Comparison of ENCODE assay signal across 8 cellular contexts in the genomic region with DNA sequence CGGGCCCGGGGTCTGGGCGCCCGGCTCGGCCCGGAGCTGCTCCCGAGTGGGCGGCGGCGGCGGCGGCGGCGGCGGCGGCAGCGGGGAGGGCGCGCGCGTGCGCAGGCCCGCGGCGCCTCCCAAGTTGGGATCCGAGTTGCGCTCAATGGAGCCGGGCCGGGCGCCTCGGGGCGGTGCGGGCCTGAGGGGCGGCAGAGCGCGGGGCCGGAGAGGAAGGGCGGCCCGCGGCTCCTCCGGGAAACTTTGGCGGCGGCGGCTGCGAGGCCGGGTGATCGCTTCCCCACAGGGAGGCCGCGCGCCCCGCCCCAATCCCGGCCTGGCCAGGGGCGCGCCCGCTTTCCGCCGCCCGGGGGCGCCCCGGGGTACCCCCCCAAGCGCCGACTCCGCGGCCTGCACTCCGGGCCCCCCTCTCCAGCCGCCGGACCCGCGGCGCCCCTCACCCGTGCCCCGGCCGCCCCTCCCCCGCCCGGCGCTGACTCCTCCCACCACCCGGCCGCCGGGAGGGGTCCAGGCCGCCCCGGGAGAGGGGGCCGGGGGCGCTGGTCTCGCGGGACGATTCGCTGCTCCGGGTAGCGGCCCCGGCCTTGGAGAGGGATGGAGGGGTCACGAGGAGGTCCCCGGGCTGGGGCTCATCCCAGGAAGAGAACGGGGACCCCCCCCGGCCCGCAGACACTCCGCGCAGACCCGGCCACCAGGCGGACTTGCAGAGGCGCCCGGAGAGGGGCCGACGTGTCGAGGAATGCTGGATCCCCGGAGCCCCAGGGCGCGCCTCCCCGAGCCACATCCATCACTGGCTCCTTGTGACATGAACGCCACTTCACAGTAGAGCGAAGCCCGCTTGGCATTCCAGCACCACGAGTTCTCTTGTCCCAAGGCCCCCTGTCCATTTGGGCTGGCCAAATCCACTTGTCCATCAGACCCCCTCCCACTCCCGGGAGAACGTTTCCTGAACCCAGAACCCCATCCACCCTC. TPM values are rescaled to one million over a fixed set of nuclear protein-coding genes. Genes with fewer than 3 reads are reported as not detected.
DNase-seq lines count a peak whose midpoint lies in the region; ATAC-seq and TF ChIP-seq lines count a peak whose summit lies in the region.

A gene with protein sequence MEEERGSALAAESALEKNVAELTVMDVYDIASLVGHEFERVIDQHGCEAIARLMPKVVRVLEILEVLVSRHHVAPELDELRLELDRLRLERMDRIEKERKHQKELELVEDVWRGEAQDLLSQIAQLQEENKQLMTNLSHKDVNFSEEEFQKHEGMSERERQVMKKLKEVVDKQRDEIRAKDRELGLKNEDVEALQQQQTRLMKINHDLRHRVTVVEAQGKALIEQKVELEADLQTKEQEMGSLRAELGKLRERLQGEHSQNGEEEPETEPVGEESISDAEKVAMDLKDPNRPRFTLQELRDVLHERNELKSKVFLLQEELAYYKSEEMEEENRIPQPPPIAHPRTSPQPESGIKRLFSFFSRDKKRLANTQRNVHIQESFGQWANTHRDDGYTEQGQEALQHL (minus strand): TSS at position 48 of the 972 bp plus-strand sequence. CDS start 237 bp downstream, outside the sequence.

- H3K27me3 ChIP-seq in esophagus (ENCODE audit: control insufficient read depth in 1 of 2, insufficient read depth in 2 of 2, low read length in 2 of 2) = no peaks in the 10 kb centered on the region

- peak; percentile 48 for DNase-seq in COLO668 (lab: John Stamatoyannopoulos, UW; ENCODE audit: unreplicated experiment)
- DNase-seq in GOT3 (lab: John Stamatoyannopoulos, UW) = peak; percentile 46
- peak; percentile 27 to 70 for DNase-seq in NCI-H526 (lab: John Stamatoyannopoulos, UW)
- DNase-seq in activated T-cell treated with anti-CD3 and anti-CD28 coated beads, Interleukin-2, amount 50 U/mL, for 1 hour = peak; percentile 72
- DNase-seq in mucosa of descending colon = peak; percentile 39 to 64 (median 56)

- peak; percentile 82 for ATAC-seq in mucosa of descending colon
- ATAC-seq in stimulated activated memory B cell treated with anti-CD40 and anti-IgM and Interleukin-4, amounts not matched to agents 10 μg/mL and 1 μg/mL and 100 μg/mL, for 72 hours = peak; percentile 83
- no peak for ATAC-seq in HG03025 (IDR thresholded peaks at IDR 0.05; ENCODE audit: low FRiP score, unreplicated experiment)

- peak within 1 kb of the TSS; percentile 80 to 86 for H3K27ac ChIP-seq in esophagus (ENCODE audit: low read depth in 2 of 2, low read length in 1 of 2)

- H3K9me3 Mint-ChIP-seq in stimulated activated memory B cell treated with anti-CD40 and anti-IgM and Interleukin-4, amounts not matched to agents 10 μg/mL and 1 μg/mL and 100 μg/mL, for 72 hours = no peaks in the 10 kb centered on the region

- TF ChIP-seq CTCF in mucosa of descending colon (IDR thresholded peaks at IDR 0.05) = no peak

- WGBS in esophagus, 2 donors = 1 to 3% methylated on average over 32 to 114 of the region's 114 CpGs

- H3K27ac Mint-ChIP-seq in stimulated activated memory B cell treated with anti-CD40 and anti-IgM and Interleukin-4, amounts not matched to agents 10 μg/mL and 1 μg/mL and 100 μg/mL, for 72 hours = peak within 1 kb of the TSS; percentile 48

- H3K9me3 ChIP-seq in esophagus (ENCODE audit: control insufficient read depth in 2 of 2, insufficient read depth in 1 of 2, low read depth in 1 of 2, low read length in 1 of 2) = no peaks in the 10 kb centered on the region
- no peaks in the 10 kb centered on the region for H3K9me3 ChIP-seq in mucosa of descending colon

- H3K27me3 Mint-ChIP-seq in stimulated activated memory B cell treated with anti-CD40 and anti-IgM and Interleukin-4, amounts not matched to agents 10 μg/mL and 1 μg/mL and 100 μg/mL, for 72 hours = no peaks in the 10 kb centered on the region

- H3K4me1 ChIP-seq in esophagus (ENCODE audit: control insufficient read depth in 2 of 2, insufficient read depth in 2 of 2, low read length in 1 of 2) (peaks cover 2 to 14% of the 10 kb centered on the region in 2 donors), mucosa of descending colon (ENCODE audit: low read depth) (peaks cover 14% of the 10 kb centered on the region)

- intact Hi-C loops in mucosa of descending colon (cut with DNase I, micrococcal nuclease) = no loop called here

- peaks cover 17% of the 10 kb centered on the region for H3K4me1 Mint-ChIP-seq in stimulated activated memory B cell treated with anti-CD40 and anti-IgM and Interleukin-4, amounts not matched to agents 10 μg/mL and 1 μg/mL and 100 μg/mL, for 72 hours

- no peaks in the 10 kb centered on the region for H3K36me3 Mint-ChIP-seq in stimulated activated memory B cell treated with anti-CD40 and anti-IgM and Interleukin-4, amounts not matched to agents 10 μg/mL and 1 μg/mL and 100 μg/mL, for 72 hours

- H3K4me3 ChIP-seq in esophagus (ENCODE audit: low read depth in 1 of 2, low read length in 2 of 2) = peak within 1 kb of the TSS; percentile 70 to 78
- H3K4me3 ChIP-seq in mucosa of descending colon = peak within 1 kb of the TSS; percentile 48

- peak within 1 kb of the TSS; percentile 76 for H3K4me3 Mint-ChIP-seq in stimulated activated memory B cell treated with anti-CD40 and anti-IgM and Interleukin-4, amounts not matched to agents 10 μg/mL and 1 μg/mL and 100 μg/mL, for 72 hours

- peaks cover 0 to 3% of the 10 kb centered on the region in 2 donors for H3K36me3 ChIP-seq in esophagus (ENCODE audit: control insufficient read depth in 2 of 2, insufficient read depth in 2 of 2, low read length in 1 of 2)
- no peaks in the 10 kb centered on the region for H3K36me3 ChIP-seq in mucosa of descending colon (ENCODE audit: low read depth)

RNA-seq across cellular contexts. Expression of the gene that starts here (rescaled TPM):
- 1 to 10 TPM; 5.6 to 7.3 TPM for polyA plus RNA-seq in esophagus
- 10 to 100 TPM in 1 of 3 donors, 1 to 10 TPM in 2; 2.5 to 17.8 (median 3.0) TPM for total RNA-seq in mucosa of descending colon
